34 cellular contexts compared by ENCODE assay signal in genomic region chr20:53422039-53422438, GRCh38.
"Had no signal": no experiment of that assay in that cellular context is flagged by ENCODE, and none has a peak within 500 bp of the region (broad histone marks: within the 10 kb centered on the region; RNA-seq: fewer than 3 reads in every experiment).

No MANE protein-coding gene starts in this region.

- H3K27me3 ChIP-seq: MG63 had no signal

- H3K9ac ChIP-seq: KMS-11 had no signal

- H3K4me3 ChIP-seq: MG63 had no signal

- H3K4me2 ChIP-seq: KMS-11 had no signal

- H3K27ac ChIP-seq: KMS-11 had no signal

- H3K36me3 ChIP-seq: MG63 had no signal

- H3K9me3 ChIP-seq: MG63 had no signal

- DNase-seq: Karpas-422, Kasumi-1, MG63, MM.1S, MV-4-11, NCI-H1048, NCI-H1092, NCI-H1092 treated with DMSO at 0.1 percent for 48 hours, NCI-H1105, NCI-H1105 treated with DMSO at 0.1 percent for 48 hours, NCI-H1417, NCI-H1417 treated with DMSO at 0.1 percent for 48 hours, NCI-H1436, NCI-H146, NCI-H1694, NCI-H1694 treated with DMSO at 0.1 percent for 48 hours, NCI-H187, NCI-H187 treated with DMSO at 0.1 percent for 48 hours, NCI-H1930, NCI-H2029, NCI-H2029 treated with DMSO at 0.1 percent for 48 hours, NCI-H2081, NCI-H2081 treated with DMSO at 0.1 percent for 48 hours, NCI-H2107, NCI-H2171, NCI-H2171 treated with DMSO at 0.1 percent for 48 hours, NCI-H2227 treated with DMSO at 0.1 percent for 48 hours, NCI-H226, NCI-H345, NCI-H446 treated with DMSO at 0.1 percent for 48 hours, NCI-H510A, NCI-H510A treated with DMSO at 0.1 percent for 48 hours, NCI-H524 had no signal
